In the genomic region with DNA sequence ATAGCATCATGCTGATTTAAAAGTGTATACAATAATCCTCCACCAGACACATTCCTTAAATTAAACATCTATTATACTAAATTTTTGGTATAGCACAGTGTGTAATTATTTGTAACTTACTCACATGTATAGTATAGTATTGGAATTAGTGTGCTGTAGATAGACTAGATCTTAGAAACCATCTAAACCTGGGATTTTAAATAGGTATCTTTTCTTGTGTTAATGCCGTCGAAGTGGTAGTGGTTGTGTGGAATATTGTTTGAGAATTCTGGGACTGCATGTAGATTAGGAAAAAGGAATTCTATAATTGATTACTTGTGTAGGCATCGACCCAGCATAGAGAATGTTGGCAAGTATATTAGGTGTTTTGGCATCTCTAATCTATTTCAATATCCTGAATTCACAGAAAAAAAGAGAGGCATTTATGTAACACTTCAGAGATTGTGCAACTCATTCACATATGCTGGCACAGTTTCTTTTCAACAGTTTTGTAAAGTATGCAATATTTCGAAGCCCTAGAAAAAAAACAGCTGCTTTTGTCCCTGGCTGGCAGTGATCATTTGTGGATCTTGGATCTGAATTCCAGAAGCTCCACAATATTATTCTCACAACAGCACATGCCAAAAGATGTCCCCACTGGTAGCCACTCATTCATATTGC, we compare ENCODE assay signal across 19 cellular contexts.
DNase-seq lines count a peak whose midpoint lies in the region; ATAC-seq and TF ChIP-seq lines count a peak whose summit lies in the region.
"Had no signal": no experiment of that assay in that cellular context is flagged by ENCODE, and none has a peak within 500 bp of the region (broad histone marks: within the 10 kb centered on the region; RNA-seq: fewer than 3 reads in every experiment).

No MANE protein-coding gene starts in this region.

- H3K9me2 ChIP-seq in GM23248 (ENCODE audit: insufficient read depth): no peaks in the 10 kb centered on the region
- no peaks in the 10 kb centered on the region for H3K9me2 ChIP-seq in hepatocyte (replicated peaks; ENCODE audit: insufficient read depth)

- peaks cover 31% of the 10 kb centered on the region for H3K4me1 Mint-ChIP-seq in T-helper 17 cell
- peaks cover 10 to 47% (median 30%) of the 10 kb centered on the region in 3 donors for H3K4me1 Mint-ChIP-seq in CD8-positive, alpha-beta memory T cell

- H3K27ac Mint-ChIP-seq in T-helper 17 cell: peak overlapping the region; percentile 51
- H3K27ac Mint-ChIP-seq in CD8-positive, alpha-beta memory T cell: no peak overlapping the region
- H3K27ac Mint-ChIP-seq: activated CD4-positive, alpha-beta T cell treated with anti-CD3 and anti-CD28 coated beads for 36 hours had no signal

- H3K9me3 Mint-ChIP-seq in CD8-positive, alpha-beta memory T cell: no peaks in the 10 kb centered on the region

- CTCF ChIA-PET in CD8-positive, alpha-beta memory T cell (lab: Charles Lee): no interaction called here

- 18 to 21% methylated on average over 4 of the region's 4 CpGs for WGBS in GM23248 (ENCODE audit: low coverage in 1 of 2, low lambda C conversion rate in 2 of 2, missing lambda C conversion rate in 2 of 2), 2 experiments
- WGBS in hepatocyte (ENCODE audit: low lambda C conversion rate, missing lambda C conversion rate): 96% methylated on average over 4 of the region's 4 CpGs

- H3K4me2 ChIP-seq in GM23248 (ENCODE audit: unreplicated experiment) (no peak overlapping the region), hepatocyte (no peak overlapping the region)
- H3K4me2 ChIP-seq: smooth muscle cell had no signal

- H3K4me1 ChIP-seq in GM23248 (ENCODE audit: insufficient read depth) (0 out of 2 replicates have a peak, but pooled peaks cover 7% of the 10 kb centered on the region), hepatocyte (ENCODE audit: insufficient read depth) (no peaks in the 10 kb centered on the region), colonic mucosa (no peaks in the 10 kb centered on the region)
- no peaks in the 10 kb centered on the region for H3K4me1 ChIP-seq in CD8-positive, alpha-beta memory T cell (ENCODE audit: insufficient read depth, low read length)
- H3K4me1 ChIP-seq: parathyroid adenoma had no signal

- in situ Hi-C loops in GM23248 (cut with MboI): no loop called here

- no peaks in the 10 kb centered on the region for H3K27me3 ChIP-seq in GM23248 (replicated peaks; ENCODE audit: insufficient read depth)
- H3K27me3 ChIP-seq in hepatocyte: no peaks in the 10 kb centered on the region
- no peaks in the 10 kb centered on the region for H3K27me3 ChIP-seq in colonic mucosa
- H3K27me3 ChIP-seq in CD8-positive, alpha-beta memory T cell (ENCODE audit: insufficient read depth, low read length, poor library complexity, severe bottlenecking): no peaks in the 10 kb centered on the region
- H3K27me3 ChIP-seq: BLaER1 treated with 17β-estradiol and CSF1 and Interleukin-3, amounts not matched to agents 10 nM and 100 nM had no signal

- H3K36me3 Mint-ChIP-seq in T-helper 17 cell (ENCODE audit: low read depth): no peaks in the 10 kb centered on the region
- H3K36me3 Mint-ChIP-seq in CD8-positive, alpha-beta memory T cell: peaks cover 0 to 1% (median 0%) of the 10 kb centered on the region in 3 donors

- TF ChIP-seq CTCF in fibroblast of the aortic adventitia (IDR thresholded peaks at IDR 0.05; ENCODE audit: insufficient read depth, low read length): no peak
- no peak for TF ChIP-seq CTCF in hepatocyte (IDR thresholded peaks at IDR 0.05; ENCODE audit: poor library complexity)
- no peak for TF ChIP-seq CTCF in colonic mucosa (IDR thresholded peaks at IDR 0.05)

- H3K4me3 ChIP-seq in GM23248: no peak overlapping the region
- H3K4me3 ChIP-seq in fibroblast of the aortic adventitia (ENCODE audit: low read depth, low read length): no peak overlapping the region
- no peak overlapping the region for H3K4me3 ChIP-seq in hepatocyte
- H3K4me3 ChIP-seq in colonic mucosa: no peak overlapping the region
- H3K4me3 ChIP-seq in CD8-positive, alpha-beta memory T cell (ENCODE audit: low read length): no peak overlapping the region
- H3K4me3 ChIP-seq: BLaER1 treated with 17β-estradiol and CSF1 and Interleukin-3, amounts not matched to agents 10 nM and 100 nM; lung; smooth muscle cell had no signal

- peak overlapping the region; percentile 28 for H3K4me3 Mint-ChIP-seq in T-helper 17 cell
- no peak overlapping the region for H3K4me3 Mint-ChIP-seq in CD8-positive, alpha-beta memory T cell
- H3K4me3 Mint-ChIP-seq: activated CD4-positive, alpha-beta T cell treated with anti-CD3 and anti-CD28 coated beads for 36 hours had no signal

- H3K27ac ChIP-seq in GM23248 (no peak overlapping the region), hepatocyte (no peak overlapping the region), colonic mucosa (no peak overlapping the region)
- H3K27ac ChIP-seq in CD8-positive, alpha-beta memory T cell (ENCODE audit: low read depth, low read length): no peak overlapping the region
- H3K27ac ChIP-seq: parathyroid adenoma had no signal

- no peaks in the 10 kb centered on the region for H3K79me2 ChIP-seq in GM23248 (ENCODE audit: insufficient read depth)
- H3K79me2 ChIP-seq in hepatocyte: no peaks in the 10 kb centered on the region
- H3K79me2 ChIP-seq: parathyroid adenoma had no signal

- no peaks in the 10 kb centered on the region for H3F3A ChIP-seq in GM23248 (ENCODE audit: insufficient read depth)

- no peaks in the 10 kb centered on the region for H3K27me3 Mint-ChIP-seq in T-helper 17 cell
- H3K27me3 Mint-ChIP-seq in CD8-positive, alpha-beta memory T cell: no peaks in the 10 kb centered on the region

- H4K20me1 ChIP-seq in GM23248 (ENCODE audit: insufficient read depth): no peaks in the 10 kb centered on the region
- no peaks in the 10 kb centered on the region for H4K20me1 ChIP-seq in hepatocyte (ENCODE audit: insufficient read depth, poor library complexity, severe bottlenecking)
- H4K20me1 ChIP-seq: BLaER1 treated with 17β-estradiol and CSF1 and Interleukin-3, amounts not matched to agents 10 nM and 100 nM had no signal

- intact Hi-C loops in sciatic nerve (cut with DNase I): no loop called here
- intact Hi-C loops in colonic mucosa (cut with DNase I): no loop called here

- H2AFZ ChIP-seq in GM23248 (no peak overlapping the region), hepatocyte (no peak overlapping the region)
- H2AFZ ChIP-seq: parathyroid adenoma had no signal

- ATAC-seq in T-helper 17 cell (no peak), sciatic nerve (peak; percentile 62)
- ATAC-seq: activated CD4-positive, alpha-beta T cell treated with anti-CD3 and anti-CD28 coated beads for 36 hours had no signal

- POLR2A ChIA-PET in CD8-positive, alpha-beta memory T cell (lab: Charles Lee): no interaction called here

- H3K9ac ChIP-seq in GM23248 (no peak overlapping the region), colonic mucosa (ENCODE audit: low read depth in 2 of 2, low read length in 2 of 2) (no peak overlapping the region)
- H3K9ac ChIP-seq: BLaER1 treated with 17β-estradiol and CSF1 and Interleukin-3, amounts not matched to agents 10 nM and 100 nM; parathyroid adenoma had no signal

- H3K9me3 ChIP-seq in GM23248 (ENCODE audit: low read depth) (no peaks in the 10 kb centered on the region), T-helper 17 cell (ENCODE audit: control insufficient read depth, low read length, poor library complexity, severe bottlenecking) (no peaks in the 10 kb centered on the region), hepatocyte (ENCODE audit: low read depth) (no peaks in the 10 kb centered on the region), colonic mucosa (no peaks in the 10 kb centered on the region)
- H3K9me3 ChIP-seq in CD8-positive, alpha-beta memory T cell (ENCODE audit: low read length): no peaks in the 10 kb centered on the region

- DNase-seq in GM23248 (peak; percentile 59), T-helper 17 cell (no peak), fibroblast of the aortic adventitia (ENCODE audit: low read depth) (peak; percentile 85), sciatic nerve (ENCODE audit: low spot score) (no peak), hepatocyte (ENCODE audit: low spot score) (no peak), colonic mucosa (no peak)
- DNase-seq in CD8-positive, alpha-beta memory T cell: no peak
- DNase-seq: activated CD4-positive, alpha-beta T cell treated with anti-CD3 and anti-CD28 coated beads for 36 hours; activated effector memory CD4-positive, alpha-beta T cell treated with Interleukin-2 at 50 U/mL for 16 hours; DMS153; Karpas-422; NCI-H1694; NCI-H226; stimulated activated CD8-positive, alpha-beta memory T cell treated with anti-CD3 and anti-CD28 coated beads, Interleukin-4, amount 100 ng/mL, for 48 hours; substantia nigra had no signal

- H3K36me3 ChIP-seq in GM23248 (ENCODE audit: low read depth) (no peaks in the 10 kb centered on the region), hepatocyte (replicated peaks; ENCODE audit: insufficient read depth, low read depth) (no peaks in the 10 kb centered on the region), colonic mucosa (no peaks in the 10 kb centered on the region)
- no peaks in the 10 kb centered on the region for H3K36me3 ChIP-seq in CD8-positive, alpha-beta memory T cell (ENCODE audit: insufficient read depth, low read length)

Comparison
In these comparisons a context has a peak if more than half of its experiments do, and no peak if none do; other contexts are left out.
1. DNase-seq: peak in GM23248 (single experiment) and fibroblast of the aortic adventitia (single experiment); none in T-helper 17 cell (0 of 3), sciatic nerve (single experiment), hepatocyte (single experiment), colonic mucosa (single experiment) and CD8-positive, alpha-beta memory T cell (0 of 5).